1 cellular context compared by ENCODE assay signal in the genomic region with DNA sequence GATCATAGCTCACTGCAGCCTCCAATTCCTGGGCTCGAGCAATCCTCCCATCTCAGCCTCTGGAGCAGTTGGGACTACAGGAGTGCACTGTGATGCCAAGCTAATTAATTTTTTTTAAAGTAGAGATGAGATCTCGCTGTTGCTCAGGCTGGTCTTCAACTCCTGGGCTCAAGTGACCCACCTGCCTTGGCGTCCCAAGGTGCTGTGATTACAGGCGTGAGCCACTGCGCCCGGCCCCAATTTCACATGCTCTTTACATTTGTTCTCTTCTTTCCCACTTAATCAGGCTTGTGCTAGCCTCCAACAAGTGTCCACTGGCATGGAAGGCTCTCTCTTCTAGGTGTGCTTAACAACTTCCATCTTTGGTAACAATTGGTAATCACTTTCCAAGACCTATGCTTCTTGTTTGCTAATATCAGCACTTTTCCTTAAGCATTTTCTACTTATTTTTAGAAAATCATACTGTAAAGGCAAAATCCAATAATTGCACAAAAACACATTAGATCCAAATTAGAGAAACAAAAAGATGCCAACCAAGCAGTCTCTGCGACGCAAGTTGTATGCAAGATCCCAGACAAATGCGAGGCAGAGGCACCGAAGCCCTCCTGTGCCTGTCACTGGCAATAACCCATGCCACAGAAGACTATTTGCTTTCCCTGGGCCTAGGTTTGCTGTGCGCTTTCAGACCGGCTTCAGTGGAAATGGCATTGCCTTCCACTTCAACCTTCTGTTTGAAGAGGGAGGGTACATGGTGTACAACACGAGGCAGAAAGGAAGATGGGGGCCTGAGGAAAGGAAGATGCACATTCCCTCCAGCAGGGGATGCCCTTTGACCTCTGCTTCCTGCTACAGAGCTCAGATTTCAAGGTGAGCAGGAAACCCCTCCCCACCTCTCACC.
TF ChIP-seq lines count a peak whose summit lies in the region.

No MANE protein-coding gene starts in this region.

TF ChIP-seq in H1, 55 proteins besides CTCF, POLR2A, EP300 and RAD21:
- TF ChIP-seq JUN (IDR thresholded peaks at IDR 0.05; ENCODE audit: low read depth, low read length) (no peak), HDAC2 (IDR thresholded peaks at IDR 0.05; ENCODE audit: borderline replicate concordance in 1 of 2, low read depth in 2 of 2, low read length in 2 of 2) (no peak), JUND (IDR thresholded peaks at IDR 0.05; ENCODE audit: low read length) (no peak), SP1 (IDR thresholded peaks at IDR 0.05; ENCODE audit: low read depth, low read length) (0 out of 2 replicates have a peak, but pooled peaks have one; percentile 38), ASH2L (IDR thresholded peaks at IDR 0.05; ENCODE audit: low read length) (no peak), YY1 (IDR thresholded peaks at IDR 0.05; ENCODE audit: low read depth, low read length) (peak; percentile 71; the same call in 1 of the 2 replicates), CHD1 (IDR thresholded peaks at IDR 0.05; ENCODE audit: low read depth, low read length) (no peak), CEBPB (IDR thresholded peaks at IDR 0.05; ENCODE audit: low read depth, low read length) (no peak), CBX8 (IDR thresholded peaks at IDR 0.05; ENCODE audit: borderline replicate concordance, low read depth, low read length) (no peak), EGR1 (IDR thresholded peaks at IDR 0.05; ENCODE audit: borderline replicate concordance, low read depth, low read length) (no peak), GABPA (IDR thresholded peaks at IDR 0.05; ENCODE audit: borderline replicate concordance, insufficient read depth, low read length) (no peak), NRF1 (IDR thresholded peaks at IDR 0.05; ENCODE audit: low read depth, low read length) (no peak), BCL11A (IDR thresholded peaks at IDR 0.05; ENCODE audit: low read depth in 2 of 2, low read length in 2 of 2) (no peak), CTBP2 (IDR thresholded peaks at IDR 0.05; ENCODE audit: borderline replicate concordance, insufficient read depth, insufficient read length, low read length) (no peak), SRF (IDR thresholded peaks at IDR 0.05; ENCODE audit: low read depth, low read length) (no peak), RBBP5 (IDR thresholded peaks at IDR 0.05; ENCODE audit: borderline replicate concordance, low read depth, low read length) (no peak), ZNF274 (IDR thresholded peaks at IDR 0.05; ENCODE audit: borderline replicate concordance, extremely low read depth, low read length) (no peak), SIRT6 (IDR thresholded peaks at IDR 0.05; ENCODE audit: low read length) (no peak), CHD2 (IDR thresholded peaks at IDR 0.05; ENCODE audit: low read length) (peak; percentile 64; the same call in 1 of the 2 replicates), EZH2 (IDR thresholded peaks at IDR 0.05; ENCODE audit: low read depth, low read length, severe bottlenecking) (no peak), TAF7 (optimal IDR thresholded peaks at IDR 0.05; ENCODE audit: borderline replicate concordance, low read depth, low read length) (no peak), RXRA (IDR thresholded peaks at IDR 0.05; ENCODE audit: insufficient read depth, low read depth, low read length) (no peak), SIX5 (IDR thresholded peaks at IDR 0.05; ENCODE audit: low read depth, low read length) (peak; percentile 34), TEAD4 (IDR thresholded peaks at IDR 0.05; ENCODE audit: low read depth, low read length) (peak; percentile 99), RNF2 (IDR thresholded peaks at IDR 0.05; ENCODE audit: borderline replicate concordance, low read depth, low read length, missing control alignments, poor library complexity, severe bottlenecking) (no peak), CREB1 (IDR thresholded peaks at IDR 0.05) (no peak), NANOG (IDR thresholded peaks at IDR 0.05; ENCODE audit: insufficient read depth, low read depth, low read length, poor library complexity, severe bottlenecking) (no peak), HDAC6 (IDR thresholded peaks at IDR 0.05; ENCODE audit: low read depth, low read length) (no peak), SIN3A (conservative IDR thresholded peaks at IDR 0.05 in 1 of 2, IDR thresholded peaks at IDR 0.05 in 1 of 2; ENCODE audit: low read depth in 1 of 2, low read length in 2 of 2) (no peak), POLR2AphosphoS5 (IDR thresholded peaks at IDR 0.05; ENCODE audit: low read depth, low read length) (no peak), CBX5 (IDR thresholded peaks at IDR 0.05; ENCODE audit: low read depth, low read length) (no peak), SP2 (IDR thresholded peaks at IDR 0.05; ENCODE audit: low read length) (no peak), TAF1 (IDR thresholded peaks at IDR 0.05; ENCODE audit: low read depth, low read length) (no peak), BACH1 (IDR thresholded peaks at IDR 0.05; ENCODE audit: low read length) (no peak)
- TF ChIP-seq, protein P1, sequence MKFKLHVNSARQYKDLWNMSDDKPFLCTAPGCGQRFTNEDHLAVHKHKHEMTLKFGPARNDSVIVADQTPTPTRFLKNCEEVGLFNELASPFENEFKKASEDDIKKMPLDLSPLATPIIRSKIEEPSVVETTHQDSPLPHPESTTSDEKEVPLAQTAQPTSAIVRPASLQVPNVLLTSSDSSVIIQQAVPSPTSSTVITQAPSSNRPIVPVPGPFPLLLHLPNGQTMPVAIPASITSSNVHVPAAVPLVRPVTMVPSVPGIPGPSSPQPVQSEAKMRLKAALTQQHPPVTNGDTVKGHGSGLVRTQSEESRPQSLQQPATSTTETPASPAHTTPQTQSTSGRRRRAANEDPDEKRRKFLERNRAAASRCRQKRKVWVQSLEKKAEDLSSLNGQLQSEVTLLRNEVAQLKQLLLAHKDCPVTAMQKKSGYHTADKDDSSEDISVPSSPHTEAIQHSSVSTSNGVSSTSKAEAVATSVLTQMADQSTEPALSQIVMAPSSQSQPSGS (IDR thresholded peaks at IDR 0.05; ENCODE audit: low read length), result no peak
- TF ChIP-seq, protein P2, sequence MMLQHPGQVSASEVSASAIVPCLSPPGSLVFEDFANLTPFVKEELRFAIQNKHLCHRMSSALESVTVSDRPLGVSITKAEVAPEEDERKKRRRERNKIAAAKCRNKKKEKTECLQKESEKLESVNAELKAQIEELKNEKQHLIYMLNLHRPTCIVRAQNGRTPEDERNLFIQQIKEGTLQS (IDR thresholded peaks at IDR 0.05; ENCODE audit: insufficient read depth, low read depth, low read length), result no peak
- TF ChIP-seq, protein P3, sequence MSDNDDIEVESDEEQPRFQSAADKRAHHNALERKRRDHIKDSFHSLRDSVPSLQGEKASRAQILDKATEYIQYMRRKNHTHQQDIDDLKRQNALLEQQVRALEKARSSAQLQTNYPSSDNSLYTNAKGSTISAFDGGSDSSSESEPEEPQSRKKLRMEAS (IDR thresholded peaks at IDR 0.05), result peak; percentile 59; the same call in 1 of the 2 replicates
- TF ChIP-seq, protein P4, sequence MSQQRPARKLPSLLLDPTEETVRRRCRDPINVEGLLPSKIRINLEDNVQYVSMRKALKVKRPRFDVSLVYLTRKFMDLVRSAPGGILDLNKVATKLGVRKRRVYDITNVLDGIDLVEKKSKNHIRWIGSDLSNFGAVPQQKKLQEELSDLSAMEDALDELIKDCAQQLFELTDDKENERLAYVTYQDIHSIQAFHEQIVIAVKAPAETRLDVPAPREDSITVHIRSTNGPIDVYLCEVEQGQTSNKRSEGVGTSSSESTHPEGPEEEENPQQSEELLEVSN (IDR thresholded peaks at IDR 0.05), result peak; percentile 54; the same call in 1 of the 2 replicates
- TF ChIP-seq, protein P5, sequence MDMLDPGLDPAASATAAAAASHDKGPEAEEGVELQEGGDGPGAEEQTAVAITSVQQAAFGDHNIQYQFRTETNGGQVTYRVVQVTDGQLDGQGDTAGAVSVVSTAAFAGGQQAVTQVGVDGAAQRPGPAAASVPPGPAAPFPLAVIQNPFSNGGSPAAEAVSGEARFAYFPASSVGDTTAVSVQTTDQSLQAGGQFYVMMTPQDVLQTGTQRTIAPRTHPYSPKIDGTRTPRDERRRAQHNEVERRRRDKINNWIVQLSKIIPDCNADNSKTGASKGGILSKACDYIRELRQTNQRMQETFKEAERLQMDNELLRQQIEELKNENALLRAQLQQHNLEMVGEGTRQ (IDR thresholded peaks at IDR 0.05; ENCODE audit: low read length), result no peak
- TF ChIP-seq, protein P6, sequence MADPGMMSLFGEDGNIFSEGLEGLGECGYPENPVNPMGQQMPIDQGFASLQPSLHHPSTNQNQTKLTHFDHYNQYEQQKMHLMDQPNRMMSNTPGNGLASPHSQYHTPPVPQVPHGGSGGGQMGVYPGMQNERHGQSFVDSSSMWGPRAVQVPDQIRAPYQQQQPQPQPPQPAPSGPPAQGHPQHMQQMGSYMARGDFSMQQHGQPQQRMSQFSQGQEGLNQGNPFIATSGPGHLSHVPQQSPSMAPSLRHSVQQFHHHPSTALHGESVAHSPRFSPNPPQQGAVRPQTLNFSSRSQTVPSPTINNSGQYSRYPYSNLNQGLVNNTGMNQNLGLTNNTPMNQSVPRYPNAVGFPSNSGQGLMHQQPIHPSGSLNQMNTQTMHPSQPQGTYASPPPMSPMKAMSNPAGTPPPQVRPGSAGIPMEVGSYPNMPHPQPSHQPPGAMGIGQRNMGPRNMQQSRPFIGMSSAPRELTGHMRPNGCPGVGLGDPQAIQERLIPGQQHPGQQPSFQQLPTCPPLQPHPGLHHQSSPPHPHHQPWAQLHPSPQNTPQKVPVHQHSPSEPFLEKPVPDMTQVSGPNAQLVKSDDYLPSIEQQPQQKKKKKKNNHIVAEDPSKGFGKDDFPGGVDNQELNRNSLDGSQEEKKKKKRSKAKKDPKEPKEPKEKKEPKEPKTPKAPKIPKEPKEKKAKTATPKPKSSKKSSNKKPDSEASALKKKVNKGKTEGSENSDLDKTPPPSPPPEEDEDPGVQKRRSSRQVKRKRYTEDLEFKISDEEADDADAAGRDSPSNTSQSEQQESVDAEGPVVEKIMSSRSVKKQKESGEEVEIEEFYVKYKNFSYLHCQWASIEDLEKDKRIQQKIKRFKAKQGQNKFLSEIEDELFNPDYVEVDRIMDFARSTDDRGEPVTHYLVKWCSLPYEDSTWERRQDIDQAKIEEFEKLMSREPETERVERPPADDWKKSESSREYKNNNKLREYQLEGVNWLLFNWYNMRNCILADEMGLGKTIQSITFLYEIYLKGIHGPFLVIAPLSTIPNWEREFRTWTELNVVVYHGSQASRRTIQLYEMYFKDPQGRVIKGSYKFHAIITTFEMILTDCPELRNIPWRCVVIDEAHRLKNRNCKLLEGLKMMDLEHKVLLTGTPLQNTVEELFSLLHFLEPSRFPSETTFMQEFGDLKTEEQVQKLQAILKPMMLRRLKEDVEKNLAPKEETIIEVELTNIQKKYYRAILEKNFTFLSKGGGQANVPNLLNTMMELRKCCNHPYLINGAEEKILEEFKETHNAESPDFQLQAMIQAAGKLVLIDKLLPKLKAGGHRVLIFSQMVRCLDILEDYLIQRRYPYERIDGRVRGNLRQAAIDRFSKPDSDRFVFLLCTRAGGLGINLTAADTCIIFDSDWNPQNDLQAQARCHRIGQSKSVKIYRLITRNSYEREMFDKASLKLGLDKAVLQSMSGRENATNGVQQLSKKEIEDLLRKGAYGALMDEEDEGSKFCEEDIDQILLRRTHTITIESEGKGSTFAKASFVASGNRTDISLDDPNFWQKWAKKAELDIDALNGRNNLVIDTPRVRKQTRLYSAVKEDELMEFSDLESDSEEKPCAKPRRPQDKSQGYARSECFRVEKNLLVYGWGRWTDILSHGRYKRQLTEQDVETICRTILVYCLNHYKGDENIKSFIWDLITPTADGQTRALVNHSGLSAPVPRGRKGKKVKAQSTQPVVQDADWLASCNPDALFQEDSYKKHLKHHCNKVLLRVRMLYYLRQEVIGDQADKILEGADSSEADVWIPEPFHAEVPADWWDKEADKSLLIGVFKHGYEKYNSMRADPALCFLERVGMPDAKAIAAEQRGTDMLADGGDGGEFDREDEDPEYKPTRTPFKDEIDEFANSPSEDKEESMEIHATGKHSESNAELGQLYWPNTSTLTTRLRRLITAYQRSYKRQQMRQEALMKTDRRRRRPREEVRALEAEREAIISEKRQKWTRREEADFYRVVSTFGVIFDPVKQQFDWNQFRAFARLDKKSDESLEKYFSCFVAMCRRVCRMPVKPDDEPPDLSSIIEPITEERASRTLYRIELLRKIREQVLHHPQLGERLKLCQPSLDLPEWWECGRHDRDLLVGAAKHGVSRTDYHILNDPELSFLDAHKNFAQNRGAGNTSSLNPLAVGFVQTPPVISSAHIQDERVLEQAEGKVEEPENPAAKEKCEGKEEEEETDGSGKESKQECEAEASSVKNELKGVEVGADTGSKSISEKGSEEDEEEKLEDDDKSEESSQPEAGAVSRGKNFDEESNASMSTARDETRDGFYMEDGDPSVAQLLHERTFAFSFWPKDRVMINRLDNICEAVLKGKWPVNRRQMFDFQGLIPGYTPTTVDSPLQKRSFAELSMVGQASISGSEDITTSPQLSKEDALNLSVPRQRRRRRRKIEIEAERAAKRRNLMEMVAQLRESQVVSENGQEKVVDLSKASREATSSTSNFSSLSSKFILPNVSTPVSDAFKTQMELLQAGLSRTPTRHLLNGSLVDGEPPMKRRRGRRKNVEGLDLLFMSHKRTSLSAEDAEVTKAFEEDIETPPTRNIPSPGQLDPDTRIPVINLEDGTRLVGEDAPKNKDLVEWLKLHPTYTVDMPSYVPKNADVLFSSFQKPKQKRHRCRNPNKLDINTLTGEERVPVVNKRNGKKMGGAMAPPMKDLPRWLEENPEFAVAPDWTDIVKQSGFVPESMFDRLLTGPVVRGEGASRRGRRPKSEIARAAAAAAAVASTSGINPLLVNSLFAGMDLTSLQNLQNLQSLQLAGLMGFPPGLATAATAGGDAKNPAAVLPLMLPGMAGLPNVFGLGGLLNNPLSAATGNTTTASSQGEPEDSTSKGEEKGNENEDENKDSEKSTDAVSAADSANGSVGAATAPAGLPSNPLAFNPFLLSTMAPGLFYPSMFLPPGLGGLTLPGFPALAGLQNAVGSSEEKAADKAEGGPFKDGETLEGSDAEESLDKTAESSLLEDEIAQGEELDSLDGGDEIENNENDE (IDR thresholded peaks at IDR 0.05; ENCODE audit: insufficient replicate concordance, low read length), result no peak
